Comparison of ENCODE assay signal across 27 cellular contexts in genomic region chr1:199784127-199784526, GRCh38.
DNase-seq lines count a peak whose midpoint lies in the region; ATAC-seq and TF ChIP-seq lines count a peak whose summit lies in the region.
"Had no signal": no experiment of that assay in that cellular context is flagged by ENCODE, and none has a peak within 500 bp of the region (broad histone marks: within the 10 kb centered on the region; RNA-seq: fewer than 3 reads in every experiment).

No MANE protein-coding gene starts in this region.

- no peaks in the 10 kb centered on the region for H3K9me3 ChIP-seq in thyroid gland
- H3K9me3 ChIP-seq: right atrium auricular region, spleen, suprapubic skin, uterus had no signal

- 76 to 86% methylated on average over 2 of the region's 2 CpGs for WGBS in thyroid gland, 2 donors

- H3K27ac Mint-ChIP-seq in activated naive CD4-positive, alpha-beta T cell treated with anti-CD3 and anti-CD28 coated beads, Interleukin-2, amount 50 U/mL, for 72 hours: no peak overlapping the region
- H3K27ac Mint-ChIP-seq: activated T-cell treated with anti-CD3 and anti-CD28 coated beads, Interleukin-2, amount 50 U/mL, for 24 hours; naive thymus-derived CD4-positive, alpha-beta T cell; stimulated activated naive B cell treated with anti-CD40 and anti-IgM and Interleukin-4, amounts not matched to agents 10 μg/mL and 1 μg/mL and 100 μg/mL, for 72 hours; T-helper 17 cell had no signal

- H3K4me1 ChIP-seq in thyroid gland: peaks cover 0 to 5% of the 10 kb centered on the region in 2 donors
- H3K4me1 ChIP-seq: right atrium auricular region, spleen, suprapubic skin, uterus had no signal

- DNase-seq in COLO829 (ENCODE audit: low spot score) (peak; percentile 79), HS-5 (ENCODE audit: low read depth) (peak; percentile 48), SW480 (ENCODE audit: low spot score) (peak; percentile 31), fibroblast of mammary gland (ENCODE audit: low read depth) (peak; percentile 42), Ammon's horn (ENCODE audit: low spot score) (no peak), thyroid gland (no peak), cardiac septum (ENCODE audit: low spot score) (no peak)
- DNase-seq in activated naive CD4-positive, alpha-beta T cell treated with anti-CD3 and anti-CD28 coated beads, Interleukin-2, amount 50 U/mL, for 72 hours (ENCODE audit: low spot score in 2 of 2): no peak
- DNase-seq: activated CD4-positive, alpha-beta T cell treated with anti-CD3 and anti-CD28 coated beads for 4 hours; activated CD8-positive, alpha-beta memory T cell treated with anti-CD3 and anti-CD28 coated beads for 24 hours; activated T-cell treated with anti-CD3 and anti-CD28 coated beads, Interleukin-2, amount 50 U/mL, for 24 hours; head of caudate nucleus; left colon; mesendoderm; naive thymus-derived CD4-positive, alpha-beta T cell; NCI-H146; NCI-H2171 treated with DMSO at 0.1 percent for 48 hours; NCI-H524 treated with DMSO at 0.1 percent for 48 hours; spleen; stimulated activated CD4-positive, alpha-beta T cell treated with anti-CD3 and anti-CD28 coated beads, Interleukin-2, amount 100 ng/mL, for 48 hours; stimulated activated naive B cell treated with anti-CD40 and anti-IgM and Interleukin-4, amounts not matched to agents 10 μg/mL and 1 μg/mL and 100 μg/mL, for 72 hours; T-helper 17 cell; uterus had no signal

- H3K27me3 ChIP-seq in thyroid gland: no peaks in the 10 kb centered on the region
- H3K27me3 ChIP-seq: right atrium auricular region, spleen, suprapubic skin, uterus had no signal

- no peaks in the 10 kb centered on the region for H3K9me3 Mint-ChIP-seq in activated naive CD4-positive, alpha-beta T cell treated with anti-CD3 and anti-CD28 coated beads, Interleukin-2, amount 50 U/mL, for 72 hours
- H3K9me3 Mint-ChIP-seq: activated T-cell treated with anti-CD3 and anti-CD28 coated beads, Interleukin-2, amount 50 U/mL, for 24 hours; naive thymus-derived CD4-positive, alpha-beta T cell; stimulated activated naive B cell treated with anti-CD40 and anti-IgM and Interleukin-4, amounts not matched to agents 10 μg/mL and 1 μg/mL and 100 μg/mL, for 72 hours had no signal

- H3K36me3 Mint-ChIP-seq in activated naive CD4-positive, alpha-beta T cell treated with anti-CD3 and anti-CD28 coated beads, Interleukin-2, amount 50 U/mL, for 72 hours: no peaks in the 10 kb centered on the region
- H3K36me3 Mint-ChIP-seq: naive thymus-derived CD4-positive, alpha-beta T cell; stimulated activated naive B cell treated with anti-CD40 and anti-IgM and Interleukin-4, amounts not matched to agents 10 μg/mL and 1 μg/mL and 100 μg/mL, for 72 hours had no signal

- intact Hi-C loops in thyroid gland (cut with DNase I) (no loop called here), cardiac septum (cut with DNase I) (no loop called here)

- no peak for ATAC-seq in activated naive CD4-positive, alpha-beta T cell treated with anti-CD3 and anti-CD28 coated beads, Interleukin-2, amount 50 U/mL, for 72 hours
- ATAC-seq: left colon; naive thymus-derived CD4-positive, alpha-beta T cell; stimulated activated naive B cell treated with anti-CD40 and anti-IgM and Interleukin-4, amounts not matched to agents 10 μg/mL and 1 μg/mL and 100 μg/mL, for 72 hours; T-helper 17 cell had no signal

- no peak for TF ChIP-seq POLR2A in thyroid gland (IDR thresholded peaks at IDR 0.05)

- no peaks in the 10 kb centered on the region for H3K36me3 ChIP-seq in thyroid gland
- H3K36me3 ChIP-seq: right atrium auricular region, spleen, suprapubic skin, uterus had no signal

- H3K4me3 ChIP-seq in fibroblast of mammary gland (ENCODE audit: control insufficient read depth, low read depth, low read length): no peak overlapping the region
- H3K4me3 ChIP-seq in thyroid gland (replicated peaks in 1 of 3): no peak overlapping the region
- H3K4me3 ChIP-seq: right atrium auricular region, SK-N-MC, spleen, suprapubic skin, uterus had no signal

- H3K27ac ChIP-seq in thyroid gland: no peak overlapping the region
- H3K27ac ChIP-seq: C4-2B, right atrium auricular region, SK-N-MC, spleen, suprapubic skin, uterus had no signal

- TF ChIP-seq CTCF in fibroblast of mammary gland (conservative IDR thresholded peaks at IDR 0.05; ENCODE audit: control insufficient read depth, insufficient read depth, low read depth, low read length) (no peak), thyroid gland (IDR thresholded peaks at IDR 0.05) (no peak)

Comparison
In these comparisons a context has a peak if more than half of its experiments do, and no peak if none do; other contexts are left out.
1. DNase-seq: peak in COLO829 (single experiment), HS-5 (single experiment), SW480 (single experiment) and fibroblast of mammary gland (single experiment); none in Ammon's horn (single experiment), thyroid gland (0 of 2), activated naive CD4-positive, alpha-beta T cell treated with anti-CD3 and anti-CD28 coated beads, Interleukin-2, amount 50 U/mL, for 72 hours (0 of 2) and cardiac septum (single experiment).